In genomic region chr1:53413175-53414001, GRCh38 we compare ENCODE assay signal across 9 cellular contexts. TPM values are rescaled to one million over a fixed set of nuclear protein-coding genes. Genes with fewer than 3 reads are reported as not detected.
DNase-seq lines count a peak whose midpoint lies in the region; ATAC-seq and TF ChIP-seq lines count a peak whose summit lies in the region.
"Had no signal": no experiment of that assay in that cellular context is flagged by ENCODE, and none has a peak within 500 bp of the region (broad histone marks: within the 10 kb centered on the region; RNA-seq: fewer than 3 reads in every experiment).

No MANE protein-coding gene starts in this region.

- H3K4me1 ChIP-seq in CD8-positive, alpha-beta memory T cell (ENCODE audit: insufficient read depth, low read length) = peaks cover 70% of the 10 kb centered on the region
- no peaks in the 10 kb centered on the region for H3K4me1 ChIP-seq in Caco-2

- no peaks in the 10 kb centered on the region for H3K36me3 Mint-ChIP-seq in CD8-positive, alpha-beta memory T cell
- H3K36me3 Mint-ChIP-seq in Caco-2 (ENCODE audit: insufficient read depth, unreplicated experiment) = no peaks in the 10 kb centered on the region

- BruUV-seq in Caco-2 (replicated peaks; lab: Mats Ljungman, UMichigan) = no TSS peak

- H3K27me3 Mint-ChIP-seq in CD8-positive, alpha-beta memory T cell = no peaks in the 10 kb centered on the region
- H3K27me3 Mint-ChIP-seq in Caco-2 (ENCODE audit: insufficient read depth, unreplicated experiment) = peaks cover 2% of the 10 kb centered on the region

- no peaks in the 10 kb centered on the region for H3K27me3 ChIP-seq in CD8-positive, alpha-beta memory T cell (ENCODE audit: insufficient read depth, low read length, poor library complexity, severe bottlenecking)
- no peaks in the 10 kb centered on the region for H3K27me3 ChIP-seq in Caco-2 (replicated peaks; ENCODE audit: control insufficient read depth, insufficient read depth, low read length)

- no peaks in the 10 kb centered on the region for H3K9me3 ChIP-seq in CD8-positive, alpha-beta memory T cell (ENCODE audit: low read length)
- H3K9me3 ChIP-seq in Caco-2 = no peaks in the 10 kb centered on the region

- H3K4me1 Mint-ChIP-seq in CD8-positive, alpha-beta memory T cell = peaks cover 66 to 89% (median 81%) of the 10 kb centered on the region in 3 donors
- no peaks in the 10 kb centered on the region for H3K4me1 Mint-ChIP-seq in Caco-2 (ENCODE audit: low read depth, unreplicated experiment)

- peak; percentile 24 to 81 (median 48) for DNase-seq in CD8-positive, alpha-beta memory T cell
- DNase-seq in activated CD8-positive, alpha-beta memory T cell treated with anti-CD3 and anti-CD28 coated beads for 4 hours (ENCODE audit: low read depth in 2 of 2) = peak; percentile 14 to 41
- DNase-seq in fibroblast of peridontal ligament (ENCODE audit: extremely low read depth) (peak; percentile 75), ecto neural progenitor cell (ENCODE audit: low spot score) (no peak), G401 (ENCODE audit: low spot score) (no peak), Caco-2 (no peak)
- peak; percentile 64 for DNase-seq in stimulated activated CD4-positive, alpha-beta T cell treated with anti-CD3 and anti-CD28 coated beads, Interleukin-4, amount 100 ng/mL, for 24 hours

- in situ Hi-C loops in G401 (cut with HindIII; ENCODE audit: low sequenced_read_pairs) = no loop called here

- H3K4me3 ChIP-seq in CD8-positive, alpha-beta memory T cell (ENCODE audit: low read length) = peak overlapping the region; percentile 5
- H3K4me3 ChIP-seq in Caco-2 (ENCODE audit: low read depth, low read length) = no peak overlapping the region

- CTCF ChIA-PET in CD8-positive, alpha-beta memory T cell (lab: Charles Lee) = interaction anchor here (0.8 to 3.4 kb wide), 12 partner anchors 8 to 135 kb away, joined by 3 to 20 read pairs (median 4); no protein-coding TSS in a partner anchor
- CTCF ChIA-PET in Caco-2 (lab: Charles Lee) = no interaction called here

- ATAC-seq in HG03378 (IDR thresholded peaks at IDR 0.05; ENCODE audit: unreplicated experiment) = peak; percentile 55

- no peak for TF ChIP-seq CTCF in Caco-2 (IDR thresholded peaks at IDR 0.05; ENCODE audit: insufficient read depth in 1 of 2, low read depth in 1 of 2, low read length in 1 of 2, severe bottlenecking in 1 of 2, unreplicated experiment in 1 of 2)

- POLR2A ChIA-PET in CD8-positive, alpha-beta memory T cell (lab: Charles Lee) = interaction anchor here (0.6 to 2.2 kb wide), 5 partner anchors 10 to 86 kb away, joined by 3 to 18 read pairs (median 6); partner anchors contain the start of gene LRP8
- POLR2A ChIA-PET in Caco-2 (lab: Charles Lee) = no interaction called here

- intact Hi-C loops in Caco-2 (cut with micrococcal nuclease; ENCODE audit: unreplicated experiment) = no loop called here

- peak overlapping the region; percentile 28 to 86 (median 78) for H3K4me3 Mint-ChIP-seq in CD8-positive, alpha-beta memory T cell
- no peak overlapping the region for H3K4me3 Mint-ChIP-seq in Caco-2 (ENCODE audit: unreplicated experiment)

- peak overlapping the region; percentile 72 for H3K27ac ChIP-seq in CD8-positive, alpha-beta memory T cell (ENCODE audit: low read depth, low read length)

- H3K36me3 ChIP-seq in CD8-positive, alpha-beta memory T cell (ENCODE audit: insufficient read depth, low read length) = no peaks in the 10 kb centered on the region
- no peaks in the 10 kb centered on the region for H3K36me3 ChIP-seq in Caco-2 (ENCODE audit: control insufficient read depth, insufficient read depth, low read length)

- peak overlapping the region; percentile 96 to 99 (median 99) for H3K27ac Mint-ChIP-seq in CD8-positive, alpha-beta memory T cell
- no peak overlapping the region for H3K27ac Mint-ChIP-seq in Caco-2 (ENCODE audit: unreplicated experiment)

- H3K9me3 Mint-ChIP-seq in CD8-positive, alpha-beta memory T cell = no peaks in the 10 kb centered on the region
- H3K9me3 Mint-ChIP-seq in Caco-2 (ENCODE audit: unreplicated experiment) = no peaks in the 10 kb centered on the region

RNA-seq across cellular contexts. Expression of gene DMRTB1, which starts 45.8 kb away (rescaled TPM):
- not detected for total RNA-seq in CD8-positive, alpha-beta memory T cell
- not detected for polyA plus RNA-seq in CD8-positive, alpha-beta memory T cell
- not detected in 2 replicates for total RNA-seq in G401 (2014; rRNA removed; shearing (Covaris generic))
- total RNA-seq in Caco-2 (2022) = not detected in 2 replicates
- polyA plus RNA-seq: esophagus had no signal

Comparison
In these comparisons a context has a peak if more than half of its experiments do, and no peak if none do; other contexts are left out.
1. DNase-seq: peak in CD8-positive, alpha-beta memory T cell (5 of 5), activated CD8-positive, alpha-beta memory T cell treated with anti-CD3 and anti-CD28 coated beads for 4 hours (2 of 2), fibroblast of peridontal ligament (single experiment) and stimulated activated CD4-positive, alpha-beta T cell treated with anti-CD3 and anti-CD28 coated beads, Interleukin-4, amount 100 ng/mL, for 24 hours (single experiment); none in ecto neural progenitor cell (single experiment), G401 (single experiment) and Caco-2 (0 of 2).